In the genomic region with DNA sequence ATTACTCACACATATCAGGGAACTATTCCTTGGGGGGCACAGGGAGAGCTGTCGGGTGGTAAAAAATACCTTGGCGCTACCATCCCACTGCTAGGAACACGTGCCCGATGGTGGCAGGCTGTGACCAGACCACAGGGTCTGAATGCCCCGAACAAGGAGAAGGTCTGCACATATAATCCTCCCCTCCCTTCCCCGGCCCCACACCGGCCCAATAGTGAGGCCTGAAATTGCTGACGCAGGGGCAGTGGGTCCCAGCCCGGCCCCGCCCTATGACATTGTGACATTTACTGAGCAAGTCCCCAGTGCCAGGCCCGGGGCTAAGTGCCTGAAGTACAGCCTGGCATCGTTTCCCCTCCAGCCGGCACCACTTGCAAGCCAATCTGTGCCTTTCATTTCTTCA, we compare ENCODE assay signal across 17 cellular contexts. TPM values are rescaled to one million over a fixed set of nuclear protein-coding genes. Genes with fewer than 3 reads are reported as not detected.
DNase-seq lines count a peak whose midpoint lies in the region; ATAC-seq, FAIRE-seq and TF ChIP-seq lines count a peak whose summit lies in the region.
"Had no signal": no experiment of that assay in that cellular context is flagged by ENCODE, and none has a peak within 500 bp of the region (broad histone marks: within the 10 kb centered on the region; RNA-seq: fewer than 3 reads in every experiment).

No MANE protein-coding gene starts in this region.

- H3K4me1 Mint-ChIP-seq in chondrocyte (ENCODE audit: low read depth) (peaks cover 78% of the 10 kb centered on the region), osteocyte (ENCODE audit: unreplicated experiment) (peaks cover 80% of the 10 kb centered on the region)

- H3K4me3 Mint-ChIP-seq in chondrocyte (ENCODE audit: unreplicated experiment) (no peak overlapping the region), osteocyte (ENCODE audit: unreplicated experiment) (no peak overlapping the region)
- H3K4me3 Mint-ChIP-seq: GM23338 had no signal

- H3K9me3 ChIP-seq in heart left ventricle, result peaks cover 0 to 10% (median 0%) of the 10 kb centered on the region in 12 donors
- H3K9me3 ChIP-seq in thyroid gland, result no peaks in the 10 kb centered on the region

- H3K27me3 Mint-ChIP-seq in chondrocyte (ENCODE audit: low read depth) (no peaks in the 10 kb centered on the region), osteocyte (ENCODE audit: unreplicated experiment) (no peaks in the 10 kb centered on the region)

- H3K4me1 ChIP-seq in heart left ventricle (peaks cover 0 to 69% (median 20%) of the 10 kb centered on the region in 12 donors), thyroid gland (no peaks in the 10 kb centered on the region)

- WGBS in heart left ventricle, 4 donors, result 65 to 86% (median 82%) methylated on average over 12 to 13 of the region's 13 CpGs
- WGBS in thyroid gland, 2 donors, result 81 to 90% methylated on average over 13 of the region's 13 CpGs

- H3K4me3 ChIP-seq in heart left ventricle (no peak overlapping the region), thyroid gland (replicated peaks in 1 of 3) (no peak overlapping the region)
- H3K4me3 ChIP-seq: GM23338, PC-9 had no signal

- DNase-seq in chondrocyte (ENCODE audit: low spot score) (no peak), heart left ventricle (peak in 3 of 5 donors; percentile 74 to 82 (median 75)), osteocyte (ENCODE audit: extremely low spot score, unreplicated experiment) (no peak), urothelium cell line (ENCODE audit: low spot score) (no peak), thyroid gland (no peak), NCI-H524 treated with DMSO at 0.1 percent for 48 hours (lab: John Stamatoyannopoulos, UW) (no peak), SIG-M5 (lab: John Stamatoyannopoulos, UW) (no peak)
- DNase-seq: COR-L47, KG1, NCI-H1436, NCI-H2029, NCI-H2171, NCI-H82, PC-9 had no signal

- peak; percentile 51 to 88 (median 73) for ATAC-seq in heart left ventricle
- ATAC-seq: GM23338 had no signal

- H3K27me3 ChIP-seq in heart left ventricle, result no peaks in the 10 kb centered on the region
- no peaks in the 10 kb centered on the region for H3K27me3 ChIP-seq in thyroid gland

- H3K27ac ChIP-seq in heart left ventricle (peak overlapping the region in 6 of 12 donors; percentile 1 to 43 (median 25)), thyroid gland (no peak overlapping the region)
- H3K27ac ChIP-seq: C4-2B, PC-9 had no signal

- no peaks in the 10 kb centered on the region for H3K9me3 Mint-ChIP-seq in chondrocyte (ENCODE audit: low read depth)
- no peaks in the 10 kb centered on the region for H3K9me3 Mint-ChIP-seq in osteocyte (ENCODE audit: unreplicated experiment)

- H3K36me3 Mint-ChIP-seq in chondrocyte (ENCODE audit: low read depth), result peaks cover 31% of the 10 kb centered on the region
- H3K36me3 Mint-ChIP-seq in osteocyte (ENCODE audit: unreplicated experiment), result peaks cover 49% of the 10 kb centered on the region

- TF ChIP-seq CTCF in chondrocyte (IDR thresholded peaks at IDR 0.05) (no peak), heart left ventricle (IDR thresholded peaks at IDR 0.05) (no peak), osteocyte (IDR thresholded peaks at IDR 0.05) (no peak), thyroid gland (IDR thresholded peaks at IDR 0.05) (no peak)

- intact Hi-C loops in heart left ventricle (cut with DNase I) (loop anchor here in 2 of 10 donors (5.0 to 10.0 kb wide), 2 partner anchors 55 to 57 kb away; no protein-coding TSS in a partner anchor), thyroid gland (cut with DNase I) (no loop called here)

- H3K27ac Mint-ChIP-seq in chondrocyte (ENCODE audit: unreplicated experiment), result peak overlapping the region; percentile 15
- H3K27ac Mint-ChIP-seq in osteocyte (ENCODE audit: unreplicated experiment), result peak overlapping the region; percentile 57
- H3K27ac Mint-ChIP-seq: GM23338 had no signal

- TF ChIP-seq POLR2A in heart left ventricle (IDR thresholded peaks at IDR 0.05) (peak in 1 of 2 donors; percentile 53), thyroid gland (IDR thresholded peaks at IDR 0.05) (no peak)

- peak; percentile 76 for FAIRE-seq in urothelium cell line (lab: Jason Lieb, UNC)
- FAIRE-seq: GM12892 had no signal

- H3K36me3 ChIP-seq in heart left ventricle (no peaks in the 10 kb centered on the region), thyroid gland (no peaks in the 10 kb centered on the region)

RNA-seq across cellular contexts. Expression of gene MN1, which starts 19.5 kb away (rescaled TPM):
- total RNA-seq in chondrocyte (119 to 156 TPM (median 121 TPM) in 3 replicates), heart left ventricle (10 to 100 TPM in 1 of 9 donors, 1 to 10 TPM in 8; 4.2 to 10.3 (median 5.5) TPM), osteocyte (145 and 153 TPM in 2 replicates), thyroid gland (1 to 10 TPM; 2.5 to 4.5 (median 2.9) TPM)
- polyA plus RNA-seq in heart left ventricle, result 1 to 10 TPM; 1.7 to 3.9 TPM

Comparison
In these comparisons a context has a peak if more than half of its experiments do, and no peak if none do; other contexts are left out.
1. DNase-seq: peak in heart left ventricle (3 of 5); none in chondrocyte (single experiment), osteocyte (single experiment), urothelium cell line (single experiment), thyroid gland (0 of 2), NCI-H524 treated with DMSO at 0.1 percent for 48 hours (single experiment) and SIG-M5 (single experiment).
2. RNA of gene MN1, which starts 19.5 kb away (total RNA-seq): 145 to 153 TPM in osteocyte and 119 to 156 TPM in chondrocyte; 4.2 to 10.3 TPM in heart left ventricle and 2.5 to 4.5 TPM in thyroid gland; every median in the first group is over 10 times any median in the second.